Comparison of ENCODE assay signal across 15 cellular contexts in genomic region chr2:3626118-3626816, GRCh38. TPM values are rescaled to one million over a fixed set of nuclear protein-coding genes. Genes with fewer than 3 reads are reported as not detected.
DNase-seq lines count a peak whose midpoint lies in the region; ATAC-seq and TF ChIP-seq lines count a peak whose summit lies in the region.
"Had no signal": no experiment of that assay in that cellular context is flagged by ENCODE, and none has a peak within 500 bp of the region (broad histone marks: within the 10 kb centered on the region; RNA-seq: fewer than 3 reads in every experiment).

No MANE protein-coding gene starts in this region.

- H3K27ac ChIP-seq in lower lobe of right lung (peak overlapping the region; percentile 64), testis (peak overlapping the region in 1 of 2 donors; percentile 60)

- peaks cover 7% of the 10 kb centered on the region for H3K4me1 ChIP-seq in lower lobe of right lung
- H3K4me1 ChIP-seq in testis = peaks cover 37% of the 10 kb centered on the region

- 58 to 67% methylated on average over 11 to 12 of the region's 12 CpGs for WGBS in testis, 2 donors

- intact Hi-C loops in lower lobe of right lung (cut with DNase I) = no loop called here
- intact Hi-C loops in testis (cut with DNase I; ENCODE audit: low total_unique reads) = no loop called here

- peak in 1 of 2 donors; percentile 35 for ATAC-seq in lower lobe of right lung
- ATAC-seq: activated CD4-positive, alpha-beta T cell treated with anti-CD3 and anti-CD28 coated beads for 36 hours had no signal

- DNase-seq in amniotic epithelial cell (ENCODE audit: low read depth) (peak; percentile 65), fibroblast of villous mesenchyme (ENCODE audit: low read depth) (peak; percentile 93), lower lobe of right lung (no peak), testis (peak; percentile 19), NCI-H146 treated with DMSO at 0.1 percent for 48 hours (lab: John Stamatoyannopoulos, UW; ENCODE audit: unreplicated experiment) (no peak), SIG-M5 (lab: John Stamatoyannopoulos, UW) (no peak), activated gamma-delta T cell treated with Interleukin-2 at 50 U/mL for 16 hours (no peak)
- no peak for DNase-seq in central memory CD4-positive, alpha-beta T cell
- DNase-seq: activated CD4-positive, alpha-beta T cell treated with anti-CD3 and anti-CD28 coated beads for 36 hours; MM.1S; NCI-H2227 treated with DMSO at 0.1 percent for 48 hours; T-helper 2 cell had no signal

- H3K4me3 ChIP-seq in fibroblast of villous mesenchyme (ENCODE audit: low read depth, low read length) (no peak overlapping the region), lower lobe of right lung (no peak overlapping the region), testis (no peak overlapping the region)

- H3K36me3 ChIP-seq in lower lobe of right lung = no peaks in the 10 kb centered on the region
- H3K36me3 ChIP-seq in testis (ENCODE audit: low read depth, missing control alignments) = no peaks in the 10 kb centered on the region

- H3K9me3 ChIP-seq in lower lobe of right lung (no peaks in the 10 kb centered on the region), testis (no peaks in the 10 kb centered on the region)

- no peak for TF ChIP-seq POLR2A in testis (IDR thresholded peaks at IDR 0.05)

- no peak for TF ChIP-seq CTCF in fibroblast of villous mesenchyme (IDR thresholded peaks at IDR 0.05; ENCODE audit: insufficient read depth, low read depth, low read length)
- no peak for TF ChIP-seq CTCF in lower lobe of right lung (IDR thresholded peaks at IDR 0.05)
- no peak for TF ChIP-seq CTCF in testis (IDR thresholded peaks at IDR 0.05)

- no peaks in the 10 kb centered on the region for H3K27me3 ChIP-seq in lower lobe of right lung (ENCODE audit: low read depth)
- no peaks in the 10 kb centered on the region for H3K27me3 ChIP-seq in testis

RNA-seq across cellular contexts. Expression of gene COLEC11, which starts 31.4 kb away (rescaled TPM):
- 0.43 and 1.6 TPM in 2 replicates for total RNA-seq in fibroblast of villous mesenchyme
- total RNA-seq in lower lobe of right lung = 0.30 TPM
- total RNA-seq in testis = 10 to 100 TPM; 15.4 to 15.8 TPM
- 12.7 TPM for polyA plus RNA-seq in testis (ENCODE audit: insufficient read depth, low read depth, low replicate concordance)
- total RNA-seq: activated T-helper 1 cell treated with anti-CD3 and anti-CD28 coated beads, Interleukin-12 subunit alpha, Interleukin-12 subunit beta, Interleukin-2, Interleukin-4 antibody, amounts not matched to agents 30 ng/mL and 10 ng/mL and 1 ng/mL, durations not matched to agents 14 hours and 24 hours and 36 hours had no signal

RNA-seq across cellular contexts. Expression of gene ALLC, which starts 31.7 kb away (rescaled TPM):
- total RNA-seq in fibroblast of villous mesenchyme (under 0.01 TPM in 1 of 2 replicates, not detected in the other), lower lobe of right lung (not detected), testis (10 to 100 TPM in 1 of 2 donors, 1 to 10 TPM in 1; 8.1 to 18.5 TPM)
- 35.1 TPM for polyA plus RNA-seq in testis (ENCODE audit: insufficient read depth, low read depth, low replicate concordance)
- total RNA-seq: activated CD4-positive, alpha-beta T cell treated with anti-CD3 and anti-CD28 coated beads for 36 hours; activated T-helper 1 cell treated with anti-CD3 and anti-CD28 coated beads, Interleukin-12 subunit alpha, Interleukin-12 subunit beta, Interleukin-2, Interleukin-4 antibody, amounts not matched to agents 30 ng/mL and 10 ng/mL and 1 ng/mL, durations not matched to agents 14 hours and 24 hours and 36 hours; H1; subcutaneous adipose tissue had no signal
- polyA plus RNA-seq: H1 had no signal

RNA-seq across cellular contexts. Expression of gene RPS7, which starts 51.2 kb away (rescaled TPM):
- total RNA-seq in fibroblast of villous mesenchyme = 1,279 and 1,357 TPM in 2 replicates
- total RNA-seq in lower lobe of right lung = 814 TPM
- 100 to 1,000 TPM; 728 to 906 TPM for total RNA-seq in testis
- 989 TPM for polyA plus RNA-seq in testis (ENCODE audit: insufficient read depth, low read depth, low replicate concordance)

Comparison
In these comparisons a context has a peak if more than half of its experiments do, and no peak if none do; other contexts are left out.
1. DNase-seq: peak in amniotic epithelial cell (single experiment), fibroblast of villous mesenchyme (single experiment) and testis (single experiment); none in lower lobe of right lung (single experiment), NCI-H146 treated with DMSO at 0.1 percent for 48 hours (single experiment), central memory CD4-positive, alpha-beta T cell (single experiment), SIG-M5 (single experiment) and activated gamma-delta T cell treated with Interleukin-2 at 50 U/mL for 16 hours (single experiment).